ENCODE assay signal across 8 cellular contexts in the genomic region with DNA sequence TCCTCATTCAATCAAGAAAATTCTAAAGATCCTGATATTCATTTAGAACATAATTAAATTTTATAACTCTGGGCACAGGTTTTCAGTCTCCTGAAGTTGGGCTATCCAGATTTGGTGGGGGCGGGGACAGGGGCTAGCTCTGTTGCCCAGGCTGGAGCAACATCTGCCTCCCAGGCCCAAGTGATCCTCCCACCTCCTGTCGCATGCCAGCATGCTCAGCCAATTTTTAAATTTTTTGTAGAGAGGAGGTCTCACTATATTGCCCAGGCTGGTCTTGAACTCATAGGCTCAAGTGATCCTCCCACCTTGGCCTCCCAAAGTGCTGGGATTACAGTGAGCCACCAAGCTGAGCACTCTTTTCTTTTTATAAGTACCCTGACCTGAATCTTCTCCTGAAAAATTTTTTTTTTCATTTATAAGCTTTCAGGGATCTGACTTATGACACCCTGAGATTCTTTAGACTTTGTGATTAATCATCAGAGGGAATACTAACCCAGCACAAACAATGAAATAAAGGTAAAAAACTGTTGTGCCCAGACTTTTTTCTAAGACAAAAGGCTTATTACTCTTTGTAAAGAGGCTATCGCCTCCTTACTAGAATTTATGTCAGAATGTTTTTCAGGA.
DNase-seq lines count a peak whose midpoint lies in the region; ATAC-seq lines count a peak whose summit lies in the region.

No MANE protein-coding gene starts in this region.

- H3K36me3 Mint-ChIP-seq in activated CD4-positive, alpha-beta T cell treated with anti-CD3 and anti-CD28 coated beads, Interleukin-2, amount 10 ng/mL, durations not matched to agents 24 days and 14 days (ENCODE audit: low read depth) = peaks cover 41% of the 10 kb centered on the region

- no peak for ATAC-seq in stimulated activated naive CD8-positive, alpha-beta T cell treated with anti-CD3 and anti-CD28 coated beads, Interleukin-15, Interleukin-2, amounts not matched to agents 100 U/mL and 50 U/mL, for 24 hours
- ATAC-seq in HG03175 (IDR thresholded peaks at IDR 0.05; ENCODE audit: unreplicated experiment) (no peak), HG03139 (IDR thresholded peaks at IDR 0.05; ENCODE audit: unreplicated experiment) (no peak), GM21360 (IDR thresholded peaks at IDR 0.05; ENCODE audit: unreplicated experiment) (no peak)

- H3K27ac ChIP-seq in HUES6 (ENCODE audit: low read depth, low read length) = peak overlapping the region; percentile 18; the same call in 1 of the 2 replicates

- no peak overlapping the region for H3K9ac ChIP-seq in HUES6 (ENCODE audit: low read length)

- peaks cover 44% of the 10 kb centered on the region for H3K4me1 ChIP-seq in HUES6 (ENCODE audit: control insufficient read depth, insufficient read depth, low read length)

- no peak overlapping the region for H3K4me3 ChIP-seq in HUES6 (ENCODE audit: low read depth, low read length)

- intact Hi-C loops in activated CD4-positive, alpha-beta T cell treated with anti-CD3 and anti-CD28 coated beads, Interleukin-2, amount 10 ng/mL, durations not matched to agents 24 days and 14 days (cut with micrococcal nuclease) = no loop called here

- H3K36me3 ChIP-seq in HUES6 (ENCODE audit: control insufficient read depth, insufficient read depth, low read length) = no peaks in the 10 kb centered on the region

- H3K9me3 Mint-ChIP-seq in activated CD4-positive, alpha-beta T cell treated with anti-CD3 and anti-CD28 coated beads, Interleukin-2, amount 10 ng/mL, durations not matched to agents 24 days and 14 days = no peaks in the 10 kb centered on the region

- H3K4me1 Mint-ChIP-seq in activated CD4-positive, alpha-beta T cell treated with anti-CD3 and anti-CD28 coated beads, Interleukin-2, amount 10 ng/mL, durations not matched to agents 24 days and 14 days = peaks cover 72% of the 10 kb centered on the region

- H3K4me3 Mint-ChIP-seq in activated CD4-positive, alpha-beta T cell treated with anti-CD3 and anti-CD28 coated beads, Interleukin-2, amount 10 ng/mL, durations not matched to agents 24 days and 14 days = peak overlapping the region; percentile 86

- H3K27me3 Mint-ChIP-seq in activated CD4-positive, alpha-beta T cell treated with anti-CD3 and anti-CD28 coated beads, Interleukin-2, amount 10 ng/mL, durations not matched to agents 24 days and 14 days = no peaks in the 10 kb centered on the region

- DNase-seq in activated CD4-positive, alpha-beta T cell treated with anti-CD3 and anti-CD28 coated beads, Interleukin-2, amount 10 ng/mL, durations not matched to agents 24 days and 14 days = peak; percentile 76
- DNase-seq in glomerular visceral epithelial cell (ENCODE audit: extremely low spot score) = peak; percentile 67
- DNase-seq in stimulated activated naive CD8-positive, alpha-beta T cell treated with anti-CD3 and anti-CD28 coated beads, Interleukin-15, Interleukin-2, amounts not matched to agents 100 U/mL and 50 U/mL, for 24 hours = peak; percentile 66
- DNase-seq in cerebellar cortex (ENCODE audit: low spot score) = no peak

- H3K27me3 ChIP-seq in HUES6 (ENCODE audit: control insufficient read depth, insufficient read depth, low read length) = no peaks in the 10 kb centered on the region

- H3K9me3 ChIP-seq in HUES6 (ENCODE audit: control insufficient read depth, insufficient read depth, low read depth, low read length) = no peaks in the 10 kb centered on the region

- H3K27ac Mint-ChIP-seq in activated CD4-positive, alpha-beta T cell treated with anti-CD3 and anti-CD28 coated beads, Interleukin-2, amount 10 ng/mL, durations not matched to agents 24 days and 14 days = peak overlapping the region; percentile 97
